11 cellular contexts compared by ENCODE assay signal in the genomic region with DNA sequence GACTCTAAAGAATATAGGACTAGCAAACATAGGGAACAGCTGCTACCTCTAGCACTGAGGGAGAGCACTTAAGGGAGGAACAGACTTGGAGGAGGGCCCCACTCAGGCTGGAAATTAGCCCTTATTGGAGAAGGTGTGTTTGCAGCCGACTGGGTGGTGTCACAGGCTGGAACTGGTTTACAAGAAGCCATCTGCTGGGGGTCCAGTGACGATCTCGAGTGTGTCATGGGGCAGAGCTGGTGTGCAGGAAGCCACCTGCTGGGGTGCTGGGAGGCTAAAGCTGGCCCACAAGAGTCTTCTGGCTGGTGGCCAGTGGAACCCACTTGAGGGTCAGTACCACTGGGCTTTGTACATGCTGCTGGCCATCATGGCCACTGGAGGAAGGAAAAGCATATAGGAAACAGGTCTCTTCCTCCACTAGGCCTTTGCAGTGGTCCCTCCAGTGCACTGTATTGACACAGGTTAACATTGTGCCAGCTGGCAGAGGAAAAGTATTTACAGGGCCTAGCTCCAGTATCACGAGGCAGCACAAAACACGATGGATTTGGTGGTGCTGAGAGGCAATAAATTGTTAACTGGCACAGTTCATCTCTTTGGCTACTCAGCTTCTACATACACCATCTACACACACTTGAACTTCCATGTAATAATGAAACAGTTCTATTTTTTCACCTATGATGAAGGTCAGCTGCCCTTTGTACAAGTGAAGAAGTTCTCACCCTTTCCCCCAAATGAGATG. TPM values are rescaled to one million over a fixed set of nuclear protein-coding genes. Genes with fewer than 3 reads are reported as not detected.
DNase-seq lines count a peak whose midpoint lies in the region; ATAC-seq and TF ChIP-seq lines count a peak whose summit lies in the region.
"Had no signal": no experiment of that assay in that cellular context is flagged by ENCODE, and none has a peak within 500 bp of the region (broad histone marks: within the 10 kb centered on the region; RNA-seq: fewer than 3 reads in every experiment).

No MANE protein-coding gene starts in this region.

- no peaks in the 10 kb centered on the region for H3K9me2 ChIP-seq in HCT116 (ENCODE audit: insufficient read depth)
- H3K9me2 ChIP-seq in OCI-LY7 (ENCODE audit: insufficient read depth, low read length): no peaks in the 10 kb centered on the region

- H2AFZ ChIP-seq in HCT116 (ENCODE audit: low read depth, low read length, poor library complexity, severe bottlenecking) (no peak overlapping the region), OCI-LY7 (ENCODE audit: low read length) (no peak overlapping the region)

- H3K4me1 ChIP-seq in HCT116 (ENCODE audit: control insufficient read depth in 1 of 2, insufficient read depth in 2 of 2, low read length in 2 of 2) (peaks cover 2 to 5% of the 10 kb centered on the region in 2 experiments; a peak in 3 of 4 replicates), Panc1 (ENCODE audit: control insufficient read depth, insufficient read depth, low read length) (peaks cover 21% of the 10 kb centered on the region), right atrium auricular region (peaks cover 0 to 24% of the 10 kb centered on the region in 2 donors), OCI-LY7 (ENCODE audit: insufficient read depth, low read length, poor library complexity, severe bottlenecking) (no peaks in the 10 kb centered on the region)
- H3K4me1 ChIP-seq in effector memory CD4-positive, alpha-beta T cell (ENCODE audit: control insufficient read depth, insufficient read depth, low read length, poor library complexity, severe bottlenecking): no peaks in the 10 kb centered on the region

- H4K20me1 ChIP-seq in HCT116 (ENCODE audit: insufficient read depth) (no peaks in the 10 kb centered on the region; the same call in 1 of the 2 replicates), OCI-LY7 (ENCODE audit: insufficient read depth, low read length) (no peaks in the 10 kb centered on the region)

- no peak for TF ChIP-seq RAD21 in HCT116 (IDR thresholded peaks at IDR 0.05; ENCODE audit: low read depth)

- ATAC-seq in HCT116 (peak; percentile 20; the same call in 1 of the 2 replicates), Panc1 (peak; percentile 57), omental fat pad (ENCODE audit: low FRiP score) (no peak)

- no peak overlapping the region for H3K9ac ChIP-seq in HCT116 (ENCODE audit: low read length)

- intact Hi-C loops in HCT116 (cut with micrococcal nuclease) (no loop called here), Panc1 (cut with micrococcal nuclease; ENCODE audit: unreplicated experiment) (no loop called here), OCI-LY7 (cut with micrococcal nuclease; ENCODE audit: unreplicated experiment) (no loop called here)

- in situ Hi-C loops in Panc1 (cut with HindIII; ENCODE audit: low pct_unique_long_range_greater_than_20kb, low sequenced_read_pairs) (no loop called here), G401 (cut with HindIII; ENCODE audit: low sequenced_read_pairs) (no loop called here)

- H3K79me2 ChIP-seq in HCT116 (ENCODE audit: insufficient read depth, low read length): peaks cover 28% of the 10 kb centered on the region
- no peaks in the 10 kb centered on the region for H3K79me2 ChIP-seq in OCI-LY7 (ENCODE audit: insufficient read depth, low read depth, low read length)

- POLR2A ChIA-PET in HCT116 (lab: Charles Lee): no interaction called here
- POLR2A ChIA-PET in Panc1 (lab: Charles Lee): no interaction called here
- POLR2A ChIA-PET in OCI-LY7 (lab: Charles Lee): no interaction called here

- H3K27ac ChIP-seq in HCT116 (ENCODE audit: low read depth, low read length) (no peak overlapping the region), Panc1 (ENCODE audit: low read length) (peak overlapping the region; percentile 69), right atrium auricular region (peak overlapping the region; percentile 66 to 68), OCI-LY7 (ENCODE audit: low read depth, low read length, poor library complexity, severe bottlenecking) (no peak overlapping the region)
- H3K27ac ChIP-seq in effector memory CD4-positive, alpha-beta T cell (ENCODE audit: insufficient read depth, low read length, poor library complexity, severe bottlenecking): no peak overlapping the region
- H3K27ac ChIP-seq: C4-2B, cardiac muscle cell had no signal

- no peak for TF ChIP-seq CTCF in AG10803 (conservative IDR thresholded peaks at IDR 0.05; ENCODE audit: low read length)
- no peak for TF ChIP-seq CTCF in HCT116 (IDR thresholded peaks at IDR 0.05 in 2 of 3, conservative IDR thresholded peaks at IDR 0.05 in 1 of 3; ENCODE audit: borderline replicate concordance in 1 of 3, insufficient read depth in 1 of 3, low read depth in 2 of 3, low read length in 2 of 3)
- no peak for TF ChIP-seq CTCF in Panc1 (IDR thresholded peaks at IDR 0.05)
- no peak for TF ChIP-seq CTCF in right atrium auricular region (IDR thresholded peaks at IDR 0.05)
- TF ChIP-seq CTCF in omental fat pad (IDR thresholded peaks at IDR 0.05): no peak
- no peak for TF ChIP-seq CTCF in OCI-LY7 (conservative IDR thresholded peaks at IDR 0.05; ENCODE audit: low read length)

- H3K27me3 ChIP-seq in HCT116 (ENCODE audit: insufficient read depth, low read length) (no peaks in the 10 kb centered on the region), Panc1 (ENCODE audit: control insufficient read depth, insufficient read depth, low read length) (no peaks in the 10 kb centered on the region), right atrium auricular region (no peaks in the 10 kb centered on the region)
- no peaks in the 10 kb centered on the region for H3K27me3 ChIP-seq in effector memory CD4-positive, alpha-beta T cell (replicated peaks; ENCODE audit: control insufficient read depth, insufficient read depth, low read length, poor library complexity, severe bottlenecking)
- H3K27me3 ChIP-seq: cardiac muscle cell had no signal

- H3K4me3 ChIP-seq in AG10803 (ENCODE audit: low read length) (no peak overlapping the region), HCT116 (replicated peaks in 1 of 2; ENCODE audit: low read depth in 1 of 2, low read length in 2 of 2) (no peak overlapping the region), Panc1 (ENCODE audit: low read depth in 2 of 2, low read length in 2 of 2) (no peak overlapping the region), right atrium auricular region (no peak overlapping the region), OCI-LY7 (ENCODE audit: low read depth, low read length, poor library complexity, severe bottlenecking) (no peak overlapping the region)
- no peak overlapping the region for H3K4me3 ChIP-seq in effector memory CD4-positive, alpha-beta T cell (ENCODE audit: insufficient read depth, low read depth, low read length, poor library complexity, severe bottlenecking)
- H3K4me3 ChIP-seq: cardiac muscle cell had no signal

- H3K36me3 ChIP-seq in HCT116 (ENCODE audit: control insufficient read depth in 1 of 2, insufficient read depth in 2 of 2, low read length in 2 of 2) (no peaks in the 10 kb centered on the region), Panc1 (ENCODE audit: control insufficient read depth, insufficient read depth, low read length) (no peaks in the 10 kb centered on the region), right atrium auricular region (no peaks in the 10 kb centered on the region), OCI-LY7 (ENCODE audit: insufficient read depth, low read length) (no peaks in the 10 kb centered on the region)
- no peaks in the 10 kb centered on the region for H3K36me3 ChIP-seq in effector memory CD4-positive, alpha-beta T cell (ENCODE audit: control insufficient read depth, insufficient read depth, low read length)
- H3K36me3 ChIP-seq: cardiac muscle cell had no signal

- TF ChIP-seq POLR2A in HCT116 (IDR thresholded peaks at IDR 0.05; ENCODE audit: borderline replicate concordance, extremely low read depth, insufficient read depth, insufficient read length): no peak

- BruUV-seq in HCT116 (replicated peaks; lab: Mats Ljungman, UMichigan) (no TSS peak), Panc1 (replicated peaks; lab: Mats Ljungman, UMichigan) (no TSS peak), OCI-LY7 (replicated peaks; lab: Mats Ljungman, UMichigan) (no TSS peak)

- RAD21 ChIA-PET in HCT116 (lab: Charles Lee; ENCODE audit: low non-redundant PET in 1 of 2, low total read pairs in 2 of 2, uncharacterized antibody in 2 of 2, unreplicated experiment in 2 of 2): no interaction called here

- CTCF ChIA-PET in HCT116 (lab: Charles Lee) (no interaction called here), Panc1 (lab: Charles Lee) (no interaction called here), OCI-LY7 (lab: Charles Lee; ENCODE audit: unreplicated experiment) (no interaction called here)

- H3K4me2 ChIP-seq in HCT116 (ENCODE audit: low read length): no peak overlapping the region
- no peak overlapping the region for H3K4me2 ChIP-seq in OCI-LY7 (ENCODE audit: low read length)

- H3K9me3 ChIP-seq in HCT116 (ENCODE audit: control insufficient read depth in 1 of 2, insufficient read depth in 1 of 2, low read depth in 1 of 2, low read length in 2 of 2): no peaks in the 10 kb centered on the region
- 0 out of 2 replicates have a peak, but pooled peaks cover 2% of the 10 kb centered on the region for H3K9me3 ChIP-seq in Panc1 (ENCODE audit: control insufficient read depth, insufficient read depth, low read depth, low read length)
- H3K9me3 ChIP-seq in right atrium auricular region: no peaks in the 10 kb centered on the region
- no peaks in the 10 kb centered on the region for H3K9me3 ChIP-seq in effector memory CD4-positive, alpha-beta T cell (ENCODE audit: control insufficient read depth, low read length)
- H3K9me3 ChIP-seq in OCI-LY7 (ENCODE audit: low read length): no peaks in the 10 kb centered on the region

- DNase-seq in AG10803 (ENCODE audit: low read depth) (peak; percentile 66), HCT116 (ENCODE audit: low read depth, low spot score) (no peak), Panc1 (ENCODE audit: low read depth, low spot score) (no peak), right atrium auricular region (ENCODE audit: low spot score) (no peak), omental fat pad (ENCODE audit: low spot score) (no peak), G401 (ENCODE audit: low spot score) (no peak), OCI-LY7 (ENCODE audit: low spot score) (no peak)
- DNase-seq in effector memory CD4-positive, alpha-beta T cell: no peak
- DNase-seq: NK-92 treated with Interleukin-12 subunit alpha and Interleukin-12 subunit beta, amount 100 ng/mL, for 24 hours had no signal

TF ChIP-seq in HCT116, 20 proteins besides CTCF, POLR2A, EP300 and RAD21 (continues in another document):
- no peak for TF ChIP-seq SP1 (IDR thresholded peaks at IDR 0.05; ENCODE audit: low read depth)
- TF ChIP-seq TCF7L2 (IDR thresholded peaks at IDR 0.05; ENCODE audit: borderline replicate concordance, extremely low read depth, insufficient read depth, insufficient read length): no peak
- no peak for TF ChIP-seq JUND (IDR thresholded peaks at IDR 0.05)
- no peak for TF ChIP-seq EZH2phosphoT487 (IDR thresholded peaks at IDR 0.05; ENCODE audit: borderline replicate concordance)
- TF ChIP-seq POLR2AphosphoS5 (IDR thresholded peaks at IDR 0.05; ENCODE audit: low read depth, low read length): no peak

RNA-seq across cellular contexts. Expression of gene MAP3K20, which starts 43.6 kb away (rescaled TPM):
- 40.0 TPM for total RNA-seq in HCT116 (2021; ENCODE audit: unreplicated experiment)
- polyA plus RNA-seq in HCT116 (2012): 15.1 and 19.0 TPM in 2 replicates
- total RNA-seq in Panc1 (2021; ENCODE audit: unreplicated experiment): 121 TPM
- polyA plus RNA-seq in Panc1 (2012; ENCODE audit: insufficient read length): 60.5 TPM
- total RNA-seq in right atrium auricular region: 100 to 1,000 TPM; 141 to 223 TPM
- total RNA-seq in omental fat pad: 10 to 100 TPM; 33.0 to 56.1 (median 44.4) TPM
- 2.6 and 7.2 TPM in 2 replicates for total RNA-seq in G401 (2014; rRNA removed; shearing (Covaris generic))
- 8.2 and 9.1 TPM in 2 replicates for total RNA-seq in OCI-LY7 (2014; rRNA removed; shearing (Covaris generic))
- 17.3 and 17.9 TPM in 2 replicates for total RNA-seq in OCI-LY7 (2022)

Comparison
In these comparisons a context has a peak if more than half of its experiments do, and no peak if none do; other contexts are left out.
1. H3K27ac ChIP-seq: peak in Panc1 (single experiment) and right atrium auricular region (2 of 2); none in HCT116 (single experiment), effector memory CD4-positive, alpha-beta T cell (single experiment) and OCI-LY7 (single experiment).